ENCODE assay signal across 2 cellular contexts in genomic region chr11:125289419-125290088, GRCh38.
TF ChIP-seq lines count a peak whose summit lies in the region.

No MANE protein-coding gene starts in this region.

TF ChIP-seq in SK-N-SH, 30 proteins besides CTCF, POLR2A, EP300 and RAD21 (continued from another document):
- TF ChIP-seq MAX (IDR thresholded peaks at IDR 0.05; ENCODE audit: low read depth), result no peak
- TF ChIP-seq RCOR1 (IDR thresholded peaks at IDR 0.05; ENCODE audit: low read length), result no peak
- no peak for TF ChIP-seq MEF2A (IDR thresholded peaks at IDR 0.05; ENCODE audit: borderline replicate concordance, low read depth)
- no peak for TF ChIP-seq JUND (IDR thresholded peaks at IDR 0.05)
- TF ChIP-seq NRF1 (IDR thresholded peaks at IDR 0.05; ENCODE audit: low read depth, low read length), result no peak
- no peak for TF ChIP-seq PBX3 (IDR thresholded peaks at IDR 0.05)
- TF ChIP-seq RFX5 (IDR thresholded peaks at IDR 0.05; ENCODE audit: low read length), result no peak
- no peak for TF ChIP-seq RXRA (IDR thresholded peaks at IDR 0.05; ENCODE audit: borderline replicate concordance, low read depth)
- no peak for TF ChIP-seq FOXM1 (IDR thresholded peaks at IDR 0.05; ENCODE audit: low read depth)
- no peak for TF ChIP-seq GABPA (IDR thresholded peaks at IDR 0.05; ENCODE audit: low read depth)
- TF ChIP-seq USF1 (IDR thresholded peaks at IDR 0.05; ENCODE audit: borderline replicate concordance, low read depth), result no peak
- no peak for TF ChIP-seq ZBTB33 (IDR thresholded peaks at IDR 0.05; ENCODE audit: borderline replicate concordance, low read depth)
- no peak for TF ChIP-seq POLR2AphosphoS5 (IDR thresholded peaks at IDR 0.05; ENCODE audit: low read depth, low read length)
- TF ChIP-seq SIN3A (IDR thresholded peaks at IDR 0.05; ENCODE audit: borderline replicate concordance, low read depth, low read length), result no peak

TF ChIP-seq in SK-N-SH treated with all-trans-retinoic acid at 6 μM for 48 hours, 23 proteins besides CTCF, POLR2A, EP300 and RAD21 (continued from another document):
- TF ChIP-seq TSHZ2 (CRISPR knock-in tag; IDR thresholded peaks at IDR 0.05), result no peak
- TF ChIP-seq ZFP3 (CRISPR knock-in tag; IDR thresholded peaks at IDR 0.05), result no peak
- TF ChIP-seq PATZ1 (CRISPR knock-in tag; IDR thresholded peaks at IDR 0.05; ENCODE audit: borderline replicate concordance), result no peak
- no peak for TF ChIP-seq ZC3H10 (CRISPR knock-in tag; IDR thresholded peaks at IDR 0.05)
- TF ChIP-seq ISL1 (CRISPR knock-in tag; IDR thresholded peaks at IDR 0.05), result no peak
- no peak for TF ChIP-seq ZNF8 (CRISPR knock-in tag; IDR thresholded peaks at IDR 0.05)
- no peak for TF ChIP-seq TOX (CRISPR knock-in tag; IDR thresholded peaks at IDR 0.05; ENCODE audit: borderline replicate concordance)
